Comparison of ENCODE assay signal across 8 cellular contexts in genomic region chr18:21489119-21489750, GRCh38.
DNase-seq lines count a peak whose midpoint lies in the region; ATAC-seq, FAIRE-seq and TF ChIP-seq lines count a peak whose summit lies in the region.

No MANE protein-coding gene starts in this region.

- CTCF ChIA-PET in A549 (lab: Yijun Ruan, JAX), result interaction anchor here (0.8 to 2.2 kb wide), 12 partner anchors 9 to 387 kb away, joined by 3 to 9 read pairs (median 3); partner anchors contain the start of gene ESCO1

- H3K4me1 ChIP-seq in A549 (no peaks in the 10 kb centered on the region), SJCRH30 (peaks cover 21% of the 10 kb centered on the region)

- POLR2A ChIA-PET in A549 (lab: Yijun Ruan, JAX), result no interaction called here

- DNase-seq in A549 (ENCODE audit: low read depth in 1 of 2, low spot score in 1 of 2) (peak; percentile 36 to 60), GM06990 (ENCODE audit: extremely low read depth, insufficient read length) (no peak), LHCN-M2 (ENCODE audit: low read depth) (peak; percentile 47), SJCRH30 (peak; percentile 28 to 74), epidermal melanocyte (ENCODE audit: insufficient read length, low spot score) (peak; percentile 62), midbrain (lab: John Stamatoyannopoulos, UW) (peak; percentile 44), middle frontal gyrus (ENCODE audit: extremely low spot score, low spot score) (no peak)

- TF ChIP-seq POLR2A in A549 (IDR thresholded peaks at IDR 0.05; ENCODE audit: low read length), result no peak

- TF ChIP-seq RAD21 in A549 (conservative IDR thresholded peaks at IDR 0.05 in 1 of 2, IDR thresholded peaks at IDR 0.05 in 1 of 2), result peak; percentile 63 to 70

- no peaks in the 10 kb centered on the region for H3K36me3 ChIP-seq in GM06990 (ENCODE audit: control insufficient read depth, insufficient read depth, low read length)
- H3K36me3 ChIP-seq in SJCRH30, result no peaks in the 10 kb centered on the region

- ATAC-seq in A549 (peak; percentile 68 to 89; a peak in 5 of 6 replicates), HG02763 (IDR thresholded peaks at IDR 0.05; ENCODE audit: unreplicated experiment) (no peak)

- WGBS in A549 (ENCODE audit: missing lambda C conversion rate), result 32% methylated on average over 6 of the region's 6 CpGs

- H3K27me3 ChIP-seq in GM06990 (replicated peaks; ENCODE audit: control insufficient read depth, insufficient read depth, low read length) (no peaks in the 10 kb centered on the region), SJCRH30 (no peaks in the 10 kb centered on the region)

- H3K4me3 ChIP-seq in A549 (no peak overlapping the region), GM06990 (replicated peaks; ENCODE audit: low read depth, low read length) (no peak overlapping the region), SJCRH30 (no peak overlapping the region)

- H3K9me3 ChIP-seq in A549 (no peaks in the 10 kb centered on the region), SJCRH30 (replicated peaks) (no peaks in the 10 kb centered on the region)

- no peak for TF ChIP-seq EP300 in A549 (IDR thresholded peaks at IDR 0.05)

- FAIRE-seq in A549 (lab: Jason Lieb, UNC), result no peak

- H3K27ac ChIP-seq in A549 (no peak overlapping the region), SJCRH30 (no peak overlapping the region)

- TF ChIP-seq CTCF in A549 (IDR thresholded peaks at IDR 0.05) (peak; percentile 58), GM06990 (IDR thresholded peaks at IDR 0.05; ENCODE audit: insufficient read depth, low read length, poor library complexity, severe bottlenecking) (peak; percentile 77)

- H3K4me2 ChIP-seq in A549, result no peak overlapping the region

TF ChIP-seq in A549, 52 proteins besides CTCF, POLR2A, EP300 and RAD21:
- no peak for TF ChIP-seq FOSL2 (IDR thresholded peaks at IDR 0.05)
- TF ChIP-seq FOSL2 (CRISPR knock-in tag; IDR thresholded peaks at IDR 0.05), result no peak
- peak; percentile 38 for TF ChIP-seq SMC3 (IDR thresholded peaks at IDR 0.05)

Comparison
In these comparisons a context has a peak if more than half of its experiments do, and no peak if none do; other contexts are left out.
1. DNase-seq: peak in A549 (2 of 2), LHCN-M2 (single experiment), SJCRH30 (2 of 2), epidermal melanocyte (single experiment) and midbrain (single experiment); none in GM06990 (single experiment) and middle frontal gyrus (single experiment).